In the genomic region with DNA sequence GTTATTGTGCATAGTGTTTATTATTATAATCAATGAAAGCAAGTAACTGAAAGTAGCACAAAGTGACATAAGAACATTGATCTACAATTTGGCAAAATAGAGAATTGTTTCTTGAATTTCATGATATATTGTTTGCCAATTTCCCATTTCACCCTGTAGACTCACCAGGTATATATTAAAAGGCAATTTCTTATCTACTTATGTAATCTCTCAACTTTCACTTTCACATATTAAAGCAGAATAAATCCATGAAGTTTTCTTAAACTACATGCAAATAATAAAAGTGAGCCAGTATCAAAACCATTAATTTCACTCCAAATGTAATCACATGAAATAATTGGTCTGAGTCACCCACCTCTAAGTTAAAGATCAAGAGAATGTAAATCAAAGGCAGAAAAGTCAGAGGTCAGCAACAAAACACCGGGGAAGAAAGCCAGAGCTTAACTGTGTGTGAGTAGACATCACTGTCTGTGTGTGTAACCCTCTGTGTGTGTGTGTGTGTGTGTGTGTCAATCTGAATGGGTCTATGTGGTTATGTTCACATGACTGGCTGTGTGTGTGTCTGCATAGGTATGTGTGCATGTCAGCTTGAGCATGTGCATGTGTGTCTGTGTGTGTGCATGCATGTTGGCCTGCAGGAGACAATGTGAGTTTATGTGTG, we compare ENCODE assay signal across 1 cellular context.
TF ChIP-seq lines count a peak whose summit lies in the region.

No MANE protein-coding gene starts in this region.

TF ChIP-seq in IMR-90, 13 proteins besides CTCF, POLR2A, EP300 and RAD21 (continued from another document):
- TF ChIP-seq NFE2L2 (IDR thresholded peaks at IDR 0.05; ENCODE audit: low read depth, low read length): no peak
- TF ChIP-seq, protein P1, sequence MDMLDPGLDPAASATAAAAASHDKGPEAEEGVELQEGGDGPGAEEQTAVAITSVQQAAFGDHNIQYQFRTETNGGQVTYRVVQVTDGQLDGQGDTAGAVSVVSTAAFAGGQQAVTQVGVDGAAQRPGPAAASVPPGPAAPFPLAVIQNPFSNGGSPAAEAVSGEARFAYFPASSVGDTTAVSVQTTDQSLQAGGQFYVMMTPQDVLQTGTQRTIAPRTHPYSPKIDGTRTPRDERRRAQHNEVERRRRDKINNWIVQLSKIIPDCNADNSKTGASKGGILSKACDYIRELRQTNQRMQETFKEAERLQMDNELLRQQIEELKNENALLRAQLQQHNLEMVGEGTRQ (IDR thresholded peaks at IDR 0.05; ENCODE audit: low read depth, low read length): no peak
- no peak for TF ChIP-seq MAZ (IDR thresholded peaks at IDR 0.05; ENCODE audit: borderline replicate concordance, low read depth, low read length)
